ENCODE assay signal across 19 cellular contexts in the genomic region with DNA sequence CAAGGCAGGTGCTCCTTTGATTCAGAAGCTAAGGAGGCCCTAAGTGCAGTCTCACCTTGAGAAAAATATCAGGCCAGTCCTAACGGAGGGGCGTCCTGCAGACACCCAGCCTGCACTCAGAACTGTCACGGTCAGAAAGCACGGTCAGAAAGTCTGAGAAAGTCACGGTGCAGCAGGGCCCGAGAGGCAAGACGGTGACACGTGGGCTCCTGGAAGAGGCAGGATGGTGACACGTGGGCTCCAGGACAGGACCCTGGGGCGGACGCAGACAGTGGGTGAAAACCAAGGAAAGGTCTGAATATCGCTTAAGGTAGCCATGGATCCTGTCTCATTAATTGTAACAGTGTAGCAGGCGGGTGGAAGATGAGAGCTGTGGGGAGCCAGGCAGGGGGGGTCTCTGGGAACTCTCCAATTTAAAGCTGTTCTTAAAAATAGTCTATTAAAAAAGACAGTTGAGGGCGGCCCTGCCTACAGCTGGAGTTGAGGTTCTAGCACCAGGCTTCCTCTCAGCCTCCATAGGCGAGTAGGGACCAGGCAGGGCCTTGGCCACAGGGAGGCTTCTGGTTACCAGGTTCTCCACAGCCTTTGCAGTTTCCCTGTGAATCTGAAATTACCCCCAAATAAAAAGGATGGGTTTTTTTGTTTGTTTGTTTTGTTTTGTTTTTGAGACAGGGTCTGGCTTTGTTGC.
"Had no signal": no experiment of that assay in that cellular context is flagged by ENCODE, and none has a peak within 500 bp of the region (broad histone marks: within the 10 kb centered on the region; RNA-seq: fewer than 3 reads in every experiment).

No MANE protein-coding gene starts in this region.

- H3K4me1 ChIP-seq: parathyroid adenoma had no signal

- H3K36me3 ChIP-seq: adrenal gland, neutrophil, tibial artery, vagina had no signal

- DNase-seq: activated CD4-positive, alpha-beta T cell treated with anti-CD3 and anti-CD28 coated beads, Interleukin-2, amount 50 U/mL, for 48 hours; activated gamma-delta T cell; endodermal cell; foreskin fibroblast; hippocampal formation; islet precursor cell; mesenchymal stem cell; stimulated activated naive CD4-positive, alpha-beta T cell treated with Interleukin-2 at 50 U/mL for 16 hours; tibial artery had no signal

- H3K36me3 Mint-ChIP-seq: activated naive CD4-positive, alpha-beta T cell treated with anti-CD3 and anti-CD28 coated beads, Interleukin-2, amount 50 U/mL, for 72 hours; naive thymus-derived CD4-positive, alpha-beta T cell had no signal

- H3K27me3 Mint-ChIP-seq: activated CD4-positive, alpha-beta T cell treated with anti-CD3 and anti-CD28 coated beads for 36 hours; naive thymus-derived CD4-positive, alpha-beta T cell had no signal

- ATAC-seq: activated CD4-positive, alpha-beta T cell treated with anti-CD3 and anti-CD28 coated beads for 36 hours; activated naive CD4-positive, alpha-beta T cell treated with anti-CD3 and anti-CD28 coated beads, Interleukin-2, amount 50 U/mL, for 72 hours; left lobe of liver; naive thymus-derived CD4-positive, alpha-beta T cell had no signal

- H3K27ac Mint-ChIP-seq: activated CD4-positive, alpha-beta T cell treated with anti-CD3 and anti-CD28 coated beads for 36 hours; activated naive CD4-positive, alpha-beta T cell treated with anti-CD3 and anti-CD28 coated beads, Interleukin-2, amount 50 U/mL, for 72 hours; endodermal cell; naive thymus-derived CD4-positive, alpha-beta T cell; T-helper 2 cell treated with Interferon-gamma antibody and Interleukin-4, amounts not matched to agents 5 μg/mL and 100 μg/mL, for 36 hours had no signal

- H3K27ac ChIP-seq: adrenal gland, epithelial cell of prostate, neutrophil, parathyroid adenoma, tibial artery, vagina had no signal

- H3K4me3 Mint-ChIP-seq: activated CD4-positive, alpha-beta T cell treated with anti-CD3 and anti-CD28 coated beads for 36 hours; endodermal cell; naive thymus-derived CD4-positive, alpha-beta T cell; T-helper 2 cell treated with Interferon-gamma antibody and Interleukin-4, amounts not matched to agents 5 μg/mL and 100 μg/mL, for 36 hours had no signal

- H3K27me3 ChIP-seq: adrenal gland, vagina had no signal

- H3K9me3 ChIP-seq: adrenal gland, neutrophil, tibial artery, vagina had no signal

- H3K9me3 Mint-ChIP-seq: activated naive CD4-positive, alpha-beta T cell treated with anti-CD3 and anti-CD28 coated beads, Interleukin-2, amount 50 U/mL, for 72 hours; endodermal cell; T-helper 2 cell treated with Interferon-gamma antibody and Interleukin-4, amounts not matched to agents 5 μg/mL and 100 μg/mL, for 36 hours had no signal

- H3K4me3 ChIP-seq: adrenal gland, tibial artery, vagina had no signal
